Comparison of ENCODE assay signal across 20 cellular contexts in genomic region chr11:20444537-20444936, GRCh38.
"Had no signal": no experiment of that assay in that cellular context is flagged by ENCODE, and none has a peak within 500 bp of the region (broad histone marks: within the 10 kb centered on the region; RNA-seq: fewer than 3 reads in every experiment).

No MANE protein-coding gene starts in this region.

- H3K27me3 Mint-ChIP-seq: activated CD4-positive, alpha-beta memory T cell treated with anti-CD3 and anti-CD28 coated beads for 36 hours; activated CD4-positive, alpha-beta T cell treated with anti-CD3 and anti-CD28 coated beads for 36 hours; activated naive CD8-positive, alpha-beta T cell; dendritic cell treated with granulocyte-macrophage colony-stimulating factor and Interleukin-4, amounts not matched to agents 40 ng/mL and 50 ng/mL, for 4 days; effector memory CD8-positive, alpha-beta T cell; naive B cell; stimulated activated naive CD8-positive, alpha-beta T cell treated with anti-CD3 and anti-CD28 coated beads, Interleukin-15, amount 100 ng/mL, for 72 hours had no signal

- H3K4me1 Mint-ChIP-seq: activated CD4-positive, alpha-beta T cell treated with anti-CD3 and anti-CD28 coated beads for 36 hours; naive B cell; neural crest cell; stimulated activated naive CD8-positive, alpha-beta T cell treated with anti-CD3 and anti-CD28 coated beads, Interleukin-15, amount 100 ng/mL, for 72 hours had no signal

- H3K9me3 Mint-ChIP-seq: activated CD4-positive, alpha-beta memory T cell treated with anti-CD3 and anti-CD28 coated beads for 36 hours; activated T-helper 1 cell treated with anti-CD3 and anti-CD28 coated beads, Interleukin-12 subunit alpha, Interleukin-12 subunit beta, Interleukin-2, Interleukin-4 antibody, amounts not matched to agents 30 ng/mL and 10 ng/mL and 1 ng/mL, durations not matched to agents 14 hours and 24 hours and 36 hours; dendritic cell treated with granulocyte-macrophage colony-stimulating factor and Interleukin-4, amounts not matched to agents 40 ng/mL and 50 ng/mL, for 4 days; effector memory CD8-positive, alpha-beta T cell; naive B cell; neural crest cell; stimulated activated naive CD8-positive, alpha-beta T cell treated with anti-CD3 and anti-CD28 coated beads, Interleukin-15, amount 100 ng/mL, for 72 hours; WTC11 had no signal

- H3K4me3 Mint-ChIP-seq: activated CD4-positive, alpha-beta memory T cell treated with anti-CD3 and anti-CD28 coated beads for 36 hours; activated CD4-positive, alpha-beta T cell treated with anti-CD3 and anti-CD28 coated beads for 36 hours; activated naive CD8-positive, alpha-beta T cell; activated T-helper 1 cell treated with anti-CD3 and anti-CD28 coated beads, Interleukin-12 subunit alpha, Interleukin-12 subunit beta, Interleukin-2, Interleukin-4 antibody, amounts not matched to agents 30 ng/mL and 10 ng/mL and 1 ng/mL, durations not matched to agents 14 hours and 24 hours and 36 hours; dendritic cell treated with granulocyte-macrophage colony-stimulating factor and Interleukin-4, amounts not matched to agents 40 ng/mL and 50 ng/mL, for 4 days; effector memory CD8-positive, alpha-beta T cell; naive B cell; neural crest cell; stimulated activated naive CD8-positive, alpha-beta T cell treated with anti-CD3 and anti-CD28 coated beads, Interleukin-15, amount 100 ng/mL, for 72 hours; WTC11 had no signal

- H3K27me3 ChIP-seq: suprapubic skin, transverse colon had no signal

- H3K36me3 Mint-ChIP-seq: WTC11 had no signal

- H3K4me1 ChIP-seq: prostate gland, suprapubic skin, transverse colon had no signal

- DNase-seq: activated CD4-positive, alpha-beta memory T cell treated with anti-CD3 and anti-CD28 coated beads for 36 hours; activated CD4-positive, alpha-beta T cell treated with anti-CD3 and anti-CD28 coated beads for 36 hours; activated T-cell treated with anti-CD3 and anti-CD28 coated beads for 4 hours; effector memory CD8-positive, alpha-beta T cell; mesenchymal stem cell; mucosa of descending colon; naive B cell; right cardiac atrium; small intestine; stimulated activated CD4-positive, alpha-beta T cell treated with anti-CD3 and anti-CD28 coated beads, Interleukin-15, amount 100 ng/mL, for 24 hours; stimulated activated CD4-positive, alpha-beta T cell treated with anti-CD3 and anti-CD28 coated beads, Interleukin-2, amount 100 ng/mL, for 48 hours; stimulated activated naive CD8-positive, alpha-beta T cell treated with anti-CD3 and anti-CD28 coated beads, Interleukin-15, amount 100 ng/mL, for 72 hours; transverse colon had no signal

- H3K9me3 ChIP-seq: mucosa of descending colon, prostate gland, suprapubic skin, transverse colon had no signal

- H3K36me3 ChIP-seq: prostate gland, suprapubic skin, transverse colon had no signal

- H3K27ac Mint-ChIP-seq: activated CD4-positive, alpha-beta memory T cell treated with anti-CD3 and anti-CD28 coated beads for 36 hours; activated CD4-positive, alpha-beta T cell treated with anti-CD3 and anti-CD28 coated beads for 36 hours; activated naive CD8-positive, alpha-beta T cell; activated T-helper 1 cell treated with anti-CD3 and anti-CD28 coated beads, Interleukin-12 subunit alpha, Interleukin-12 subunit beta, Interleukin-2, Interleukin-4 antibody, amounts not matched to agents 30 ng/mL and 10 ng/mL and 1 ng/mL, durations not matched to agents 14 hours and 24 hours and 36 hours; dendritic cell treated with granulocyte-macrophage colony-stimulating factor and Interleukin-4, amounts not matched to agents 40 ng/mL and 50 ng/mL, for 4 days; stimulated activated naive CD8-positive, alpha-beta T cell treated with anti-CD3 and anti-CD28 coated beads, Interleukin-15, amount 100 ng/mL, for 72 hours; WTC11 had no signal

- H3K27ac ChIP-seq: prostate gland, suprapubic skin, transverse colon had no signal

- H3K4me3 ChIP-seq: mucosa of descending colon, prostate gland, suprapubic skin, transverse colon had no signal

- ATAC-seq: activated CD4-positive, alpha-beta T cell treated with anti-CD3 and anti-CD28 coated beads for 36 hours; effector memory CD8-positive, alpha-beta T cell; mucosa of descending colon; right cardiac atrium; stimulated activated naive CD8-positive, alpha-beta T cell treated with anti-CD3 and anti-CD28 coated beads, Interleukin-15, amount 100 ng/mL, for 72 hours; WTC11 had no signal
